Comparison of ENCODE assay signal across 18 cellular contexts in the genomic region with DNA sequence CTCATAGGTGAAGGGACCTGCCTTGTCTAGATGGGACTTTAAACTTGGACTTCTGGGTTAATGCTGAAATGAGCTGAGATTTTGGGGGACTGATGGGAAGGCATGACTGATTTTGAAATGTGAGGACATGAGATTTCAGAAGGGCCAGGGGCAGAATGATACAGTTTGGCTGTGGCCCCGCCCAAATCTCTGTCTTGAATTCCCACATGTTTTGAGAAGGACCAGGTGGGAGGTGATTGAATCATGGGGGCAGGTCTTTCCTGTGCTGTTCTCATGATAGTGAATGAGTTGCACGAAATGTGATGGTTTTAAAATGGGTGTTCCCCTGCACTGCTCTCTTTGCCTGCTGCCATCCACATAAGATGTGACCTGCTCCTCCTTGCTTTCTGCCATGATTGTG. TPM values are rescaled to one million over a fixed set of nuclear protein-coding genes. Genes with fewer than 3 reads are reported as not detected.
DNase-seq lines count a peak whose midpoint lies in the region; ATAC-seq, FAIRE-seq and TF ChIP-seq lines count a peak whose summit lies in the region.
"Had no signal": no experiment of that assay in that cellular context is flagged by ENCODE, and none has a peak within 500 bp of the region (broad histone marks: within the 10 kb centered on the region; RNA-seq: fewer than 3 reads in every experiment).

No MANE protein-coding gene starts in this region.

- no peaks in the 10 kb centered on the region for H3K36me3 ChIP-seq in colonic mucosa
- no peaks in the 10 kb centered on the region for H3K36me3 ChIP-seq in pancreas
- H3K36me3 ChIP-seq: MG63, Peyer's patch had no signal

- no peak for ATAC-seq in pancreas
- ATAC-seq: CD8-positive, alpha-beta T cell had no signal

- H3K4me3 Mint-ChIP-seq in IgD-negative memory B cell (peak overlapping the region in 1 of 4 donors; percentile 69), nephron (no peak overlapping the region), chondrocyte (ENCODE audit: unreplicated experiment) (no peak overlapping the region)
- no peak overlapping the region for H3K4me3 Mint-ChIP-seq in activated naive CD4-positive, alpha-beta T cell treated with anti-CD3 and anti-CD28 coated beads, Interleukin-2, amount 10 ng/mL, durations not matched to agents 7 days and 5 days
- H3K4me3 Mint-ChIP-seq: CD8-positive, alpha-beta T cell had no signal

- H3K9me3 ChIP-seq in colonic mucosa: no peaks in the 10 kb centered on the region
- no peaks in the 10 kb centered on the region for H3K9me3 ChIP-seq in pancreas
- H3K9me3 ChIP-seq: Peyer's patch had no signal

- H3K27me3 Mint-ChIP-seq in IgD-negative memory B cell (no peaks in the 10 kb centered on the region), nephron (ENCODE audit: low read depth) (peaks cover 5% of the 10 kb centered on the region), chondrocyte (ENCODE audit: low read depth) (peaks cover 6% of the 10 kb centered on the region)
- peaks cover 14% of the 10 kb centered on the region for H3K27me3 Mint-ChIP-seq in activated naive CD4-positive, alpha-beta T cell treated with anti-CD3 and anti-CD28 coated beads, Interleukin-2, amount 10 ng/mL, durations not matched to agents 7 days and 5 days

- FAIRE-seq in pancreas (lab: Jason Lieb, UNC): no peak

- no peak for TF ChIP-seq CTCF in GM12865 (IDR thresholded peaks at IDR 0.05; ENCODE audit: insufficient read depth, low read depth, low read length, missing control alignments)
- TF ChIP-seq CTCF in colonic mucosa (IDR thresholded peaks at IDR 0.05): no peak
- TF ChIP-seq CTCF in nephron (IDR thresholded peaks at IDR 0.05; ENCODE audit: unreplicated experiment in 3 of 3): no peak
- TF ChIP-seq CTCF in pancreas (IDR thresholded peaks at IDR 0.05): no peak
- TF ChIP-seq CTCF in chondrocyte (IDR thresholded peaks at IDR 0.05): no peak

- CTCF ChIA-PET in activated naive CD4-positive, alpha-beta T cell treated with anti-CD3 and anti-CD28 coated beads, Interleukin-2, amount 10 ng/mL, durations not matched to agents 7 days and 5 days (lab: Charles Lee): interaction anchor here (1.3 kb wide), 1 partner anchor 10 kb away, joined by 3 read pairs; no protein-coding TSS in a partner anchor

- peak overlapping the region in 2 of 3 donors; percentile 53 to 59 for H3K27ac Mint-ChIP-seq in IgD-negative memory B cell
- H3K27ac Mint-ChIP-seq in nephron: peak overlapping the region; percentile 11 to 80 (median 18)
- no peak overlapping the region for H3K27ac Mint-ChIP-seq in chondrocyte (ENCODE audit: unreplicated experiment)
- no peak overlapping the region for H3K27ac Mint-ChIP-seq in activated naive CD4-positive, alpha-beta T cell treated with anti-CD3 and anti-CD28 coated beads, Interleukin-2, amount 10 ng/mL, durations not matched to agents 7 days and 5 days
- H3K27ac Mint-ChIP-seq: CD8-positive, alpha-beta T cell had no signal

- no peaks in the 10 kb centered on the region for H3K27me3 ChIP-seq in colonic mucosa
- H3K27me3 ChIP-seq in pancreas: no peaks in the 10 kb centered on the region
- H3K27me3 ChIP-seq: MG63, Peyer's patch had no signal

- WGBS in pancreas, 2 donors: 94 to 98% methylated on average over 2 of the region's 2 CpGs

- DNase-seq in GM12865 (ENCODE audit: low read depth) (peak; percentile 37), colonic mucosa (no peak), pancreas (no peak), chondrocyte (ENCODE audit: low spot score) (no peak)
- DNase-seq in activated naive CD4-positive, alpha-beta T cell treated with anti-CD3 and anti-CD28 coated beads, Interleukin-2, amount 10 ng/mL, durations not matched to agents 7 days and 5 days: no peak
- DNase-seq: ACHN; CD8-positive, alpha-beta T cell; KG1; MG63; NCI-H1092 treated with DMSO at 0.1 percent for 48 hours; NCI-H1694; NCI-H446; NCI-H748 treated with DMSO at 0.1 percent for 48 hours; Peyer's patch; SHP77 treated with DMSO at 0.1 percent for 48 hours had no signal

- H3K4me3 ChIP-seq in GM12865 (ENCODE audit: low read depth, low read length) (no peak overlapping the region), colonic mucosa (no peak overlapping the region), pancreas (no peak overlapping the region)
- H3K4me3 ChIP-seq: MG63, Peyer's patch had no signal

- H3K4me1 ChIP-seq in colonic mucosa (no peaks in the 10 kb centered on the region), pancreas (peaks cover 14 to 38% (median 29%) of the 10 kb centered on the region in 3 donors)
- H3K4me1 ChIP-seq: Peyer's patch had no signal

- intact Hi-C loops in colonic mucosa (cut with DNase I): no loop called here
- intact Hi-C loops in pancreas (cut with DNase I): no loop called here

- H3K9me3 Mint-ChIP-seq in IgD-negative memory B cell (peaks cover 8 to 32% (median 9%) of the 10 kb centered on the region in 3 donors), nephron (peaks cover 25% of the 10 kb centered on the region), chondrocyte (ENCODE audit: low read depth) (peaks cover 35% of the 10 kb centered on the region)
- peaks cover 22% of the 10 kb centered on the region for H3K9me3 Mint-ChIP-seq in activated naive CD4-positive, alpha-beta T cell treated with anti-CD3 and anti-CD28 coated beads, Interleukin-2, amount 10 ng/mL, durations not matched to agents 7 days and 5 days

- peak overlapping the region; percentile 46 for H3K27ac ChIP-seq in colonic mucosa
- H3K27ac ChIP-seq in pancreas: peak overlapping the region in 1 of 4 donors; percentile 80
- H3K27ac ChIP-seq: Peyer's patch had no signal

- peaks cover 17 to 36% (median 27%) of the 10 kb centered on the region in 3 donors for H3K4me1 Mint-ChIP-seq in IgD-negative memory B cell
- peaks cover 13% of the 10 kb centered on the region for H3K4me1 Mint-ChIP-seq in nephron
- H3K4me1 Mint-ChIP-seq in chondrocyte (ENCODE audit: low read depth): no peaks in the 10 kb centered on the region
- peaks cover 8% of the 10 kb centered on the region for H3K4me1 Mint-ChIP-seq in activated naive CD4-positive, alpha-beta T cell treated with anti-CD3 and anti-CD28 coated beads, Interleukin-2, amount 10 ng/mL, durations not matched to agents 7 days and 5 days

- H3K36me3 Mint-ChIP-seq in IgD-negative memory B cell: peaks cover 16% of the 10 kb centered on the region
- peaks cover 6% of the 10 kb centered on the region for H3K36me3 Mint-ChIP-seq in nephron (ENCODE audit: low read depth)
- H3K36me3 Mint-ChIP-seq in chondrocyte (ENCODE audit: low read depth): peaks cover 5% of the 10 kb centered on the region
- H3K36me3 Mint-ChIP-seq in activated naive CD4-positive, alpha-beta T cell treated with anti-CD3 and anti-CD28 coated beads, Interleukin-2, amount 10 ng/mL, durations not matched to agents 7 days and 5 days: peaks cover 9% of the 10 kb centered on the region
- H3K36me3 Mint-ChIP-seq: CD8-positive, alpha-beta T cell had no signal

- no peak overlapping the region for H3K9ac ChIP-seq in colonic mucosa (ENCODE audit: low read depth in 2 of 2, low read length in 2 of 2)

RNA-seq across cellular contexts. Expression of a gene that starts 42.8 kb away (rescaled TPM):
- polyA plus RNA-seq in IgD-negative memory B cell: 4.0 TPM
- total RNA-seq in colonic mucosa: 10 to 100 TPM; 18.4 to 19.7 TPM
- total RNA-seq in pancreas: 1 to 10 TPM; 4.1 to 8.2 (median 5.7) TPM
- polyA plus RNA-seq in pancreas: 1 to 10 TPM; 2.2 to 3.0 TPM
- not detected in 3 replicates for total RNA-seq in chondrocyte
- total RNA-seq: CD8-positive, alpha-beta T cell; Daoy had no signal

Comparison
In these comparisons a context has a peak if more than half of its experiments do, and no peak if none do; other contexts are left out.
1. H3K27ac Mint-ChIP-seq: peak in IgD-negative memory B cell (2 of 3) and nephron (3 of 3); none in chondrocyte (single experiment) and activated naive CD4-positive, alpha-beta T cell treated with anti-CD3 and anti-CD28 coated beads, Interleukin-2, amount 10 ng/mL, durations not matched to agents 7 days and 5 days (single experiment).